19 cellular contexts compared by ENCODE assay signal in genomic region chrX:144916785-144917184, GRCh38.
"Had no signal": no experiment of that assay in that cellular context is flagged by ENCODE, and none has a peak within 500 bp of the region (broad histone marks: within the 10 kb centered on the region; RNA-seq: fewer than 3 reads in every experiment).

No MANE protein-coding gene starts in this region.

- FAIRE-seq: endometrium, urothelium cell line had no signal

- H3K4me1 ChIP-seq: gastroesophageal sphincter, right atrium auricular region, thyroid gland had no signal

- H3K36me3 Mint-ChIP-seq: immature natural killer cell; naive thymus-derived CD8-positive, alpha-beta T cell; type B pancreatic cell had no signal

- H3K27me3 ChIP-seq: gastroesophageal sphincter, right atrium auricular region, thyroid gland had no signal

- H3K9me3 ChIP-seq: gastroesophageal sphincter, right atrium auricular region, thyroid gland had no signal

- H3K27ac Mint-ChIP-seq: immature natural killer cell; naive thymus-derived CD8-positive, alpha-beta T cell; type B pancreatic cell had no signal

- H3K4me3 Mint-ChIP-seq: immature natural killer cell; naive thymus-derived CD8-positive, alpha-beta T cell; type B pancreatic cell had no signal

- H3K4me3 ChIP-seq: gastroesophageal sphincter, lung, mucosa of descending colon, right atrium auricular region, smooth muscle cell, thyroid gland had no signal

- DNase-seq: effector memory CD4-positive, alpha-beta T cell; foreskin fibroblast; glutamatergic neuron; immature natural killer cell; left colon; left ventricle myocardium superior; mucosa of descending colon; naive thymus-derived CD8-positive, alpha-beta T cell; stimulated activated CD4-positive, alpha-beta T cell treated with anti-CD3 and anti-CD28 coated beads, Interleukin-2, amount 100 ng/mL, for 48 hours; stimulated activated naive CD4-positive, alpha-beta T cell treated with Interleukin-2 at 50 U/mL for 16 hours; thyroid gland had no signal

- ATAC-seq: esophagus mucosa; gastroesophageal sphincter; left colon; left ventricle myocardium superior; mucosa of descending colon; naive thymus-derived CD8-positive, alpha-beta T cell had no signal

- H3K4me1 Mint-ChIP-seq: immature natural killer cell; naive thymus-derived CD8-positive, alpha-beta T cell had no signal

- H3K27me3 Mint-ChIP-seq: naive thymus-derived CD8-positive, alpha-beta T cell; type B pancreatic cell had no signal

- H3K27ac ChIP-seq: gastroesophageal sphincter, right atrium auricular region, thyroid gland had no signal

- H3K4me2 ChIP-seq: smooth muscle cell had no signal

- H3K36me3 ChIP-seq: gastroesophageal sphincter, right atrium auricular region, thyroid gland had no signal
